ENCODE assay signal across 13 cellular contexts in the genomic region with DNA sequence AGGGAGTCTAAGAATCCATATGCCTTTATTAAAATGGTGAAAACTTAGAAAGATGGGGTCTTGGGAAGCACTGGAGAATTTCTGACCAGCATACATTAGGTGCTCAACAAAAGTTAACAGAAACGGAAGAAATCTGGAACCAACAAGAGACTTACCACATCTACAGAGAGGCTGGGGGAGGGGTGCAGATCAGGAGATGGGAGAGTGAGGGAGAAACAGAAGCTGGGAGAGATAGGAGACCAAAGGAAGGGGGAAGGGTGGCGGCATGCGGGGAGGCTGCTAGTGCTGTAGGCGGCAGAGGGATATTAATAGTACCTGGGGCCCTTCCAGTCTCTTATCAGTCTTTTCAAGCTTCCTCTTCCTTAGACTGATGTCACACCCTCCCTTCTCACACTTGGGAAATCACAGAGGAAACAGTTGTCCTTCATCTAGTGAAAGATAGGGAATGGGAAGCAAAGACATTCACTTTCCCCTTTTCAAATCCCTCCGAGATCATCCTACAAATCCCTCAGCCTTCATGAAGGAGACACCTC. TPM values are rescaled to one million over a fixed set of nuclear protein-coding genes. Genes with fewer than 3 reads are reported as not detected.
DNase-seq lines count a peak whose midpoint lies in the region; ATAC-seq, FAIRE-seq and TF ChIP-seq lines count a peak whose summit lies in the region.
"Had no signal": no experiment of that assay in that cellular context is flagged by ENCODE, and none has a peak within 500 bp of the region (broad histone marks: within the 10 kb centered on the region; RNA-seq: fewer than 3 reads in every experiment).

No MANE protein-coding gene starts in this region.

- no peak overlapping the region for H3K27ac ChIP-seq in HEK293 (ENCODE audit: extremely low read depth, low read depth, low read length)
- H3K27ac ChIP-seq in endothelial cell of umbilical vein (ENCODE audit: insufficient read depth, low read depth, low read length), result peak overlapping the region; percentile 17
- peak overlapping the region; percentile 38 for H3K27ac ChIP-seq in mesodermal cell (ENCODE audit: low read depth, low read length, severe bottlenecking)
- H3K27ac ChIP-seq: sigmoid colon, suprapubic skin had no signal

- intact Hi-C loops in endothelial cell of umbilical vein (cut with micrococcal nuclease), result loop anchor here (5.0 kb wide), 1 partner anchor 351 kb away; no protein-coding TSS in a partner anchor

- WGBS in mesodermal cell (ENCODE audit: insufficient coverage in 2 of 2), 2 experiments, result 60% methylated on average over 1 of the region's 5 CpGs; no CpG with 5 or more reads in 1 of the 2 experiments

- no peak overlapping the region for H3K4me3 ChIP-seq in HEK293 (ENCODE audit: low read depth, low read length)
- H3K4me3 ChIP-seq in endothelial cell of umbilical vein (replicated peaks in 1 of 3; ENCODE audit: insufficient read depth in 1 of 3, low read depth in 1 of 3, low read length in 3 of 3), result no peak overlapping the region
- H3K4me3 ChIP-seq in mesodermal cell (ENCODE audit: extremely low read depth, insufficient read depth, low read length, poor library complexity, severe bottlenecking), result no peak overlapping the region
- H3K4me3 ChIP-seq: sigmoid colon, suprapubic skin had no signal

- H3K36me3 ChIP-seq in HEK293 (ENCODE audit: control insufficient read depth in 2 of 2, insufficient read depth in 1 of 2, low read length in 2 of 2), result no peaks in the 10 kb centered on the region
- no peaks in the 10 kb centered on the region for H3K36me3 ChIP-seq in endothelial cell of umbilical vein (ENCODE audit: control insufficient read depth in 2 of 2, extremely low read depth in 1 of 2, insufficient read depth in 2 of 2, low read length in 2 of 2)
- no peaks in the 10 kb centered on the region for H3K36me3 ChIP-seq in mesodermal cell (ENCODE audit: control insufficient read depth, insufficient read depth, low read length)
- H3K36me3 ChIP-seq: sigmoid colon, suprapubic skin had no signal

- POLR2A ChIA-PET in HEK293 (lab: Yijun Ruan, JAX) (interaction anchor here (1.6 kb wide), 1 partner anchor 300 kb away, joined by 3 read pairs; a partner anchor contains a TSS), endothelial cell of umbilical vein (lab: Charles Lee) (no interaction called here)

- no peaks in the 10 kb centered on the region for H3K9me3 ChIP-seq in HEK293 (ENCODE audit: control insufficient read depth, insufficient read depth, low read depth, low read length)
- no peaks in the 10 kb centered on the region for H3K9me3 ChIP-seq in endothelial cell of umbilical vein (replicated peaks; ENCODE audit: control insufficient read depth, insufficient read depth, low read length)
- H3K9me3 ChIP-seq in mesodermal cell (ENCODE audit: control insufficient read depth, low read length), result no peaks in the 10 kb centered on the region
- H3K9me3 ChIP-seq: sigmoid colon, suprapubic skin had no signal

- BruUV-seq in endothelial cell of umbilical vein (replicated peaks; lab: Mats Ljungman, UMichigan), result no TSS peak

- H3K4me1 ChIP-seq in HEK293 (ENCODE audit: control insufficient read depth, insufficient read depth, low read length) (no peaks in the 10 kb centered on the region), endothelial cell of umbilical vein (ENCODE audit: control insufficient read depth, extremely low read depth, insufficient read depth, low read length) (peaks cover 30% of the 10 kb centered on the region), mesodermal cell (ENCODE audit: control insufficient read depth, insufficient read depth, low read length, poor library complexity, severe bottlenecking) (peaks cover 30% of the 10 kb centered on the region)

- H3K27me3 ChIP-seq in endothelial cell of umbilical vein (ENCODE audit: control insufficient read depth in 2 of 2, insufficient read depth in 2 of 2, low read length in 2 of 2), result peaks cover 2 to 3% of the 10 kb centered on the region in 2 experiments
- H3K27me3 ChIP-seq: sigmoid colon, suprapubic skin had no signal

- no peak for TF ChIP-seq POLR2A in endothelial cell of umbilical vein (IDR thresholded peaks at IDR 0.05; ENCODE audit: low read depth, low read length)

- CTCF ChIA-PET in HEK293 (lab: Yijun Ruan, JAX), result interaction anchor here (0.5 to 4.9 kb wide), 33 partner anchors 9 to 782 kb away, joined by 3 to 82 read pairs (median 4); a partner anchor contains a TSS
- CTCF ChIA-PET in endothelial cell of umbilical vein (lab: Charles Lee), result interaction anchor here (0.5 to 2.7 kb wide), 29 partner anchors 9 to 467 kb away, joined by 3 to 50 read pairs (median 5); a partner anchor contains a TSS

- dilution Hi-C loops in endothelial cell of umbilical vein (cut with MboI; ENCODE audit: extremely low pct_ligation_motif_present, low sequenced_read_pairs), result no loop called here

- H3K4me2 ChIP-seq in endothelial cell of umbilical vein (ENCODE audit: insufficient read depth, low read length), result peak overlapping the region; percentile 69

- no peaks in the 10 kb centered on the region for H4K20me1 ChIP-seq in endothelial cell of umbilical vein (replicated peaks; ENCODE audit: control insufficient read depth, extremely low read depth, insufficient read depth, low read length)

- peak; percentile 51 for DNase-seq in SIG-M5 (lab: John Stamatoyannopoulos, UW)
- DNase-seq in endothelial cell of umbilical vein (ENCODE audit: low read depth, low spot score), result peak; percentile 80
- DNase-seq in cortex of kidney (lab: John Stamatoyannopoulos, UW), result no peak

- peak overlapping the region; percentile 45 for H2AFZ ChIP-seq in endothelial cell of umbilical vein (ENCODE audit: low read depth, low read length)

- peak; percentile 82 for FAIRE-seq in endothelial cell of umbilical vein (lab: Jason Lieb, UNC)
- FAIRE-seq: G401.6 had no signal

- TF ChIP-seq CTCF in HEK293 (tag by site-specific recombination; IDR thresholded peaks at IDR 0.05) (no peak), endothelial cell of umbilical vein (IDR thresholded peaks at IDR 0.05; ENCODE audit: extremely low read depth in 1 of 2, insufficient read depth in 1 of 2, low read depth in 1 of 2, low read length in 2 of 2) (no peak)

- no peaks in the 10 kb centered on the region for H3K79me2 ChIP-seq in endothelial cell of umbilical vein (ENCODE audit: control insufficient read depth, insufficient read depth, low read length)

- no peaks in the 10 kb centered on the region for H3K9me1 ChIP-seq in endothelial cell of umbilical vein (replicated peaks; ENCODE audit: control insufficient read depth, extremely low read depth, insufficient read depth, low read length)

- ATAC-seq in GM19463 (IDR thresholded peaks at IDR 0.05; ENCODE audit: unreplicated experiment) (no peak), GM19035 (IDR thresholded peaks at IDR 0.05; ENCODE audit: unreplicated experiment) (no peak), GM18870 (IDR thresholded peaks at IDR 0.05; ENCODE audit: unreplicated experiment) (no peak)

- peak overlapping the region; percentile 0 for H3K9ac ChIP-seq in endothelial cell of umbilical vein (replicated peaks; ENCODE audit: extremely low read depth, insufficient read depth, low read length)

TF ChIP-seq in endothelial cell of umbilical vein, 7 proteins besides CTCF, POLR2A, EP300 and RAD21 (continues in another document):
- TF ChIP-seq FOS (IDR thresholded peaks at IDR 0.05; ENCODE audit: borderline replicate concordance, insufficient read depth, low read length), result no peak

RNA-seq across cellular contexts. Expression of a gene that starts 18.1 kb away (rescaled TPM):
- total RNA-seq in endothelial cell of umbilical vein, result 8.1 and 8.5 TPM in 2 replicates
- 5.9 TPM in 2 replicates for polyA plus RNA-seq in endothelial cell of umbilical vein
- 5.3 and 5.5 TPM in 2 replicates for polyA plus RNA-seq in endothelial cell of umbilical vein (2011; cell fraction: cytosol; rRNA removed)
- polyA plus RNA-seq in endothelial cell of umbilical vein (2011; cell fraction: nucleus; rRNA removed), result 7.5 and 8.9 TPM in 2 replicates
- polyA plus RNA-seq in endothelial cell of umbilical vein (2012), result 4.7 and 4.8 TPM in 2 replicates
- 14.0 and 14.8 TPM in 2 replicates for polyA minus RNA-seq in endothelial cell of umbilical vein
- 3.8 TPM for polyA minus RNA-seq in endothelial cell of umbilical vein (2011; cell fraction: cytosol; rRNA and poly(A)+ RNA removed)
- polyA minus RNA-seq in endothelial cell of umbilical vein (2011; cell fraction: nucleus; rRNA and poly(A)+ RNA removed), result 7.3 and 10.1 TPM in 2 replicates
- polyA plus RNA-seq in mesodermal cell (2013, experiment 1 of 2), result 11.2 TPM
- polyA plus RNA-seq in mesodermal cell (2013, experiment 2 of 2), result 10.3 TPM

RNA-seq across cellular contexts. Expression of a gene that starts 28.1 kb away (rescaled TPM):
- not detected in 2 replicates for total RNA-seq in endothelial cell of umbilical vein
- polyA plus RNA-seq in endothelial cell of umbilical vein, result not detected in 2 replicates
- polyA plus RNA-seq in endothelial cell of umbilical vein (2011; cell fraction: cytosol; rRNA removed), result not detected in 2 replicates
- not detected in 2 replicates for polyA plus RNA-seq in endothelial cell of umbilical vein (2011; cell fraction: nucleus; rRNA removed)
- not detected in 2 replicates for polyA plus RNA-seq in endothelial cell of umbilical vein (2012)
- polyA minus RNA-seq in endothelial cell of umbilical vein, result not detected in 2 replicates
- not detected for polyA minus RNA-seq in endothelial cell of umbilical vein (2011; cell fraction: cytosol; rRNA and poly(A)+ RNA removed)
- polyA minus RNA-seq in endothelial cell of umbilical vein (2011; cell fraction: nucleus; rRNA and poly(A)+ RNA removed), result not detected in 2 replicates
- 7.2 TPM for polyA plus RNA-seq in mesodermal cell (2013, experiment 1 of 2)
- polyA plus RNA-seq in mesodermal cell (2013, experiment 2 of 2), result 5.4 TPM
- total RNA-seq: CD4-positive, alpha-beta T cell; natural killer cell; suprapubic skin had no signal

RNA-seq across cellular contexts. Expression of a gene that starts 30.9 kb away (rescaled TPM):
- total RNA-seq in endothelial cell of umbilical vein, result 0.09 and 0.29 TPM in 2 replicates
- polyA plus RNA-seq in endothelial cell of umbilical vein, result 0.08 and 0.13 TPM in 2 replicates
- 0.06 TPM in 1 of 2 replicates, not detected in the other for polyA plus RNA-seq in endothelial cell of umbilical vein (2011; cell fraction: cytosol; rRNA removed)
- polyA plus RNA-seq in endothelial cell of umbilical vein (2011; cell fraction: nucleus; rRNA removed), result 0.66 and 0.98 TPM in 2 replicates
- polyA plus RNA-seq in endothelial cell of umbilical vein (2012), result 0.09 TPM in 1 of 2 replicates, not detected in the other
- 0.15 and 0.29 TPM in 2 replicates for polyA minus RNA-seq in endothelial cell of umbilical vein
- polyA minus RNA-seq in endothelial cell of umbilical vein (2011; cell fraction: cytosol; rRNA and poly(A)+ RNA removed), result not detected
- 0.19 and 0.63 TPM in 2 replicates for polyA minus RNA-seq in endothelial cell of umbilical vein (2011; cell fraction: nucleus; rRNA and poly(A)+ RNA removed)
- 0.66 TPM for polyA plus RNA-seq in mesodermal cell (2013, experiment 1 of 2)
- polyA plus RNA-seq in mesodermal cell (2013, experiment 2 of 2), result 0.46 TPM

RNA-seq across cellular contexts. Expression of a gene that starts 54.1 kb away (rescaled TPM):
- total RNA-seq in endothelial cell of umbilical vein, result not detected in 2 replicates
- not detected in 2 replicates for polyA plus RNA-seq in endothelial cell of umbilical vein
- polyA plus RNA-seq in endothelial cell of umbilical vein (2011; cell fraction: cytosol; rRNA removed), result not detected in 2 replicates
- polyA plus RNA-seq in endothelial cell of umbilical vein (2011; cell fraction: nucleus; rRNA removed), result not detected in 2 replicates
- not detected in 2 replicates for polyA plus RNA-seq in endothelial cell of umbilical vein (2012)
- not detected in 2 replicates for polyA minus RNA-seq in endothelial cell of umbilical vein
- not detected for polyA minus RNA-seq in endothelial cell of umbilical vein (2011; cell fraction: cytosol; rRNA and poly(A)+ RNA removed)
- not detected in 2 replicates for polyA minus RNA-seq in endothelial cell of umbilical vein (2011; cell fraction: nucleus; rRNA and poly(A)+ RNA removed)
- polyA plus RNA-seq in mesodermal cell (2013, experiment 1 of 2), result 0.37 TPM
- 0.15 TPM for polyA plus RNA-seq in mesodermal cell (2013, experiment 2 of 2)
- total RNA-seq: CD4-positive, alpha-beta T cell had no signal
